12 cellular contexts compared by ENCODE assay signal in genomic region chr3:21839592-21839991, GRCh38.
DNase-seq lines count a peak whose midpoint lies in the region; ATAC-seq, FAIRE-seq and TF ChIP-seq lines count a peak whose summit lies in the region.
"Had no signal": no experiment of that assay in that cellular context is flagged by ENCODE, and none has a peak within 500 bp of the region (broad histone marks: within the 10 kb centered on the region; RNA-seq: fewer than 3 reads in every experiment).

No MANE protein-coding gene starts in this region.

- TF ChIP-seq CTCF in foreskin fibroblast (IDR thresholded peaks at IDR 0.05; ENCODE audit: low read depth, low read length) = peak; percentile 56
- TF ChIP-seq CTCF in smooth muscle cell (IDR thresholded peaks at IDR 0.05; ENCODE audit: borderline replicate concordance, insufficient read depth, poor library complexity, severe bottlenecking) = peak; percentile 22

- no peak overlapping the region for H3K4me2 ChIP-seq in smooth muscle cell
- H3K4me2 ChIP-seq: A549 had no signal

- peaks cover 3% of the 10 kb centered on the region for H3F3A ChIP-seq in smooth muscle cell (ENCODE audit: low read depth)

- WGBS in smooth muscle cell (ENCODE audit: low lambda C conversion rate) = 93% methylated on average over 3 of the region's 3 CpGs

- no peaks in the 10 kb centered on the region for H3K9me3 ChIP-seq in smooth muscle cell (replicated peaks; ENCODE audit: low read depth)
- H3K9me3 ChIP-seq: A549, SJSA1 had no signal

- ATAC-seq in GM18858 (IDR thresholded peaks at IDR 0.05; ENCODE audit: unreplicated experiment) = no peak
- ATAC-seq: A549; natural killer cell treated with Interleukin-12 subunit alpha and Interleukin-12 subunit beta and Interleukin-15 and Interleukin-18, amount 100 ng/mL, for 72 hours had no signal

- no peaks in the 10 kb centered on the region for H3K79me2 ChIP-seq in smooth muscle cell (ENCODE audit: low read depth)

- H2AFZ ChIP-seq in smooth muscle cell (ENCODE audit: low read depth) = no peak overlapping the region

- H3K27ac ChIP-seq in smooth muscle cell (ENCODE audit: low read depth) = no peak overlapping the region
- H3K27ac ChIP-seq: A549, SJSA1 had no signal

- FAIRE-seq in RCC 7860 (lab: Jason Lieb, UNC) = peak; percentile 70
- FAIRE-seq: A549 had no signal

- H4K20me1 ChIP-seq in smooth muscle cell (ENCODE audit: low read depth) = no peaks in the 10 kb centered on the region

- H3K4me1 ChIP-seq in smooth muscle cell (ENCODE audit: low read depth) = no peaks in the 10 kb centered on the region
- H3K4me1 ChIP-seq: A549, SJSA1 had no signal

- no peaks in the 10 kb centered on the region for H3K36me3 ChIP-seq in smooth muscle cell (ENCODE audit: low read depth)
- H3K36me3 ChIP-seq: SJSA1 had no signal

- H3K4me3 ChIP-seq in foreskin fibroblast (ENCODE audit: low read depth in 1 of 2, low read length in 2 of 2) (no peak overlapping the region), smooth muscle cell (no peak overlapping the region)
- H3K4me3 ChIP-seq: A549, SJSA1 had no signal

- H3K9ac ChIP-seq in smooth muscle cell (ENCODE audit: low read depth) = no peak overlapping the region

- H3K27me3 ChIP-seq in smooth muscle cell (ENCODE audit: low read depth) = no peaks in the 10 kb centered on the region
- H3K27me3 ChIP-seq: SJSA1 had no signal

- DNase-seq in DMS53 (lab: John Stamatoyannopoulos, UW) (peak; percentile 16), DMS53 treated with DMSO at 0.1 percent for 48 hours (lab: John Stamatoyannopoulos, UW; ENCODE audit: unreplicated experiment) (no peak), RCC 7860 (ENCODE audit: low spot score) (peak; percentile 57), foreskin fibroblast (peak; percentile 85 to 95), smooth muscle cell (lab: John Stamatoyannopoulos, UW; ENCODE audit: unreplicated experiment) (no peak)
- DNase-seq in activated CD4-positive, alpha-beta T cell treated with anti-CD3 and anti-CD28 coated beads for 1 hour = no peak
- no peak for DNase-seq in activated effector memory CD4-positive, alpha-beta T cell treated with Interleukin-2 at 50 U/mL for 16 hours
- DNase-seq: caudate nucleus had no signal

Comparison
In these comparisons a context has a peak if more than half of its experiments do, and no peak if none do; other contexts are left out.
1. DNase-seq: peak in DMS53 (single experiment), RCC 7860 (single experiment) and foreskin fibroblast (2 of 2); none in DMS53 treated with DMSO at 0.1 percent for 48 hours (single experiment), smooth muscle cell (single experiment), activated CD4-positive, alpha-beta T cell treated with anti-CD3 and anti-CD28 coated beads for 1 hour (single experiment) and activated effector memory CD4-positive, alpha-beta T cell treated with Interleukin-2 at 50 U/mL for 16 hours (single experiment).